ENCODE assay signal across 1 cellular context in genomic region chr7:2353650-2354172, GRCh38.
TF ChIP-seq lines count a peak whose summit lies in the region.

No MANE protein-coding gene starts in this region.

TF ChIP-seq in HepG2, 621 proteins besides CTCF, POLR2A, EP300 and RAD21 (continued from another document and continues in another):
- TF ChIP-seq, protein P1, sequence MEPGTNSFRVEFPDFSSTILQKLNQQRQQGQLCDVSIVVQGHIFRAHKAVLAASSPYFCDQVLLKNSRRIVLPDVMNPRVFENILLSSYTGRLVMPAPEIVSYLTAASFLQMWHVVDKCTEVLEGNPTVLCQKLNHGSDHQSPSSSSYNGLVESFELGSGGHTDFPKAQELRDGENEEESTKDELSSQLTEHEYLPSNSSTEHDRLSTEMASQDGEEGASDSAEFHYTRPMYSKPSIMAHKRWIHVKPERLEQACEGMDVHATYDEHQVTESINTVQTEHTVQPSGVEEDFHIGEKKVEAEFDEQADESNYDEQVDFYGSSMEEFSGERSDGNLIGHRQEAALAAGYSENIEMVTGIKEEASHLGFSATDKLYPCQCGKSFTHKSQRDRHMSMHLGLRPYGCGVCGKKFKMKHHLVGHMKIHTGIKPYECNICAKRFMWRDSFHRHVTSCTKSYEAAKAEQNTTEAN (CRISPR knock-in tag; conservative IDR thresholded peaks at IDR 0.05): peak; percentile 83
- TF ChIP-seq NCOR1 (IDR thresholded peaks at IDR 0.05; ENCODE audit: borderline replicate concordance, low read length): no peak
- TF ChIP-seq KDM5B (CRISPR knock-in tag; IDR thresholded peaks at IDR 0.05; ENCODE audit: borderline replicate concordance): peak; percentile 68; the same call in 1 of the 2 replicates
- TF ChIP-seq CENPX (CRISPR knock-in tag; IDR thresholded peaks at IDR 0.05): no peak
- TF ChIP-seq, protein P2, sequence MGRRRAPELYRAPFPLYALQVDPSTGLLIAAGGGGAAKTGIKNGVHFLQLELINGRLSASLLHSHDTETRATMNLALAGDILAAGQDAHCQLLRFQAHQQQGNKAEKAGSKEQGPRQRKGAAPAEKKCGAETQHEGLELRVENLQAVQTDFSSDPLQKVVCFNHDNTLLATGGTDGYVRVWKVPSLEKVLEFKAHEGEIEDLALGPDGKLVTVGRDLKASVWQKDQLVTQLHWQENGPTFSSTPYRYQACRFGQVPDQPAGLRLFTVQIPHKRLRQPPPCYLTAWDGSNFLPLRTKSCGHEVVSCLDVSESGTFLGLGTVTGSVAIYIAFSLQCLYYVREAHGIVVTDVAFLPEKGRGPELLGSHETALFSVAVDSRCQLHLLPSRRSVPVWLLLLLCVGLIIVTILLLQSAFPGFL (CRISPR knock-in tag; IDR thresholded peaks at IDR 0.05): no peak
- peak; percentile 88 for TF ChIP-seq ZNF253 (CRISPR knock-in tag; IDR thresholded peaks at IDR 0.05; ENCODE audit: borderline replicate concordance)
- TF ChIP-seq FOXP1 (IDR thresholded peaks at IDR 0.05): no peak
- TF ChIP-seq FOXP1 (CRISPR knock-in tag; IDR thresholded peaks at IDR 0.05): no peak
- no peak for TF ChIP-seq HNRNPH1 (optimal IDR thresholded peaks at IDR 0.05; ENCODE audit: low read depth, low read length)
- no peak for TF ChIP-seq ZNF567 (CRISPR knock-in tag; IDR thresholded peaks at IDR 0.05; ENCODE audit: borderline replicate concordance)
- TF ChIP-seq, protein P3, sequence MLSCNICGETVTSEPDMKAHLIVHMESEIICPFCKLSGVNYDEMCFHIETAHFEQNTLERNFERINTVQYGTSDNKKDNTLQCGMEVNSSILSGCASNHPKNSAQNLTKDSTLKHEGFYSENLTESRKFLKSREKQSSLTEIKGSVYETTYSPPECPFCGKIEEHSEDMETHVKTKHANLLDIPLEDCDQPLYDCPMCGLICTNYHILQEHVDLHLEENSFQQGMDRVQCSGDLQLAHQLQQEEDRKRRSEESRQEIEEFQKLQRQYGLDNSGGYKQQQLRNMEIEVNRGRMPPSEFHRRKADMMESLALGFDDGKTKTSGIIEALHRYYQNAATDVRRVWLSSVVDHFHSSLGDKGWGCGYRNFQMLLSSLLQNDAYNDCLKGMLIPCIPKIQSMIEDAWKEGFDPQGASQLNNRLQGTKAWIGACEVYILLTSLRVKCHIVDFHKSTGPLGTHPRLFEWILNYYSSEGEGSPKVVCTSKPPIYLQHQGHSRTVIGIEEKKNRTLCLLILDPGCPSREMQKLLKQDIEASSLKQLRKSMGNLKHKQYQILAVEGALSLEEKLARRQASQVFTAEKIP (CRISPR knock-in tag; IDR thresholded peaks at IDR 0.05; ENCODE audit: borderline replicate concordance): no peak
- peak; percentile 86; the same call in 1 of the 2 replicates for TF ChIP-seq LBX2 (CRISPR knock-in tag; IDR thresholded peaks at IDR 0.05; ENCODE audit: borderline replicate concordance)
- peak; percentile 96 for TF ChIP-seq NKX3-1 (CRISPR knock-in tag; IDR thresholded peaks at IDR 0.05)
- no peak for TF ChIP-seq NBN (conservative IDR thresholded peaks at IDR 0.05)
- peak; percentile 53; the same call in 1 of the 2 replicates for TF ChIP-seq TEF (CRISPR knock-in tag; IDR thresholded peaks at IDR 0.05)
- TF ChIP-seq SOX13 (IDR thresholded peaks at IDR 0.05): no peak
- no peak; a peak in 1 of 4 replicates for TF ChIP-seq SOX13 (CRISPR knock-in tag; conservative IDR thresholded peaks at IDR 0.05 in 1 of 2, IDR thresholded peaks at IDR 0.05 in 1 of 2)
- TF ChIP-seq RNF2 (conservative IDR thresholded peaks at IDR 0.05; ENCODE audit: low read depth): peak; percentile 99
- TF ChIP-seq ZNF891 (CRISPR knock-in tag; IDR thresholded peaks at IDR 0.05): peak; percentile 62; the same call in 1 of the 2 replicates
- no peak for TF ChIP-seq SMAD1 (CRISPR knock-in tag; IDR thresholded peaks at IDR 0.05; ENCODE audit: borderline replicate concordance, low read depth)
- TF ChIP-seq MZF1 (CRISPR knock-in tag; IDR thresholded peaks at IDR 0.05; ENCODE audit: borderline replicate concordance): no peak
- TF ChIP-seq PAX8 (CRISPR knock-in tag; IDR thresholded peaks at IDR 0.05; ENCODE audit: borderline replicate concordance): no peak
- TF ChIP-seq THAP11 (CRISPR knock-in tag; IDR thresholded peaks at IDR 0.05): 0 out of 2 replicates have a peak, but pooled peaks have one; percentile 8
- peak; percentile 81; the same call in 1 of the 2 replicates for TF ChIP-seq ZSCAN20 (CRISPR knock-in tag; IDR thresholded peaks at IDR 0.05; ENCODE audit: borderline replicate concordance)
- peak; percentile 91 for TF ChIP-seq ZNF280B (CRISPR knock-in tag; IDR thresholded peaks at IDR 0.05; ENCODE audit: borderline replicate concordance)
- TF ChIP-seq ZNF607 (CRISPR knock-in tag; IDR thresholded peaks at IDR 0.05; ENCODE audit: borderline replicate concordance): peak; percentile 88; the same call in 1 of the 2 replicates
- TF ChIP-seq, protein P4, sequence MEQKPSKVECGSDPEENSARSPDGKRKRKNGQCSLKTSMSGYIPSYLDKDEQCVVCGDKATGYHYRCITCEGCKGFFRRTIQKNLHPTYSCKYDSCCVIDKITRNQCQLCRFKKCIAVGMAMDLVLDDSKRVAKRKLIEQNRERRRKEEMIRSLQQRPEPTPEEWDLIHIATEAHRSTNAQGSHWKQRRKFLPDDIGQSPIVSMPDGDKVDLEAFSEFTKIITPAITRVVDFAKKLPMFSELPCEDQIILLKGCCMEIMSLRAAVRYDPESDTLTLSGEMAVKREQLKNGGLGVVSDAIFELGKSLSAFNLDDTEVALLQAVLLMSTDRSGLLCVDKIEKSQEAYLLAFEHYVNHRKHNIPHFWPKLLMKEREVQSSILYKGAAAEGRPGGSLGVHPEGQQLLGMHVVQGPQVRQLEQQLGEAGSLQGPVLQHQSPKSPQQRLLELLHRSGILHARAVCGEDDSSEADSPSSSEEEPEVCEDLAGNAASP (CRISPR knock-in tag; IDR thresholded peaks at IDR 0.05; ENCODE audit: borderline replicate concordance): peak; percentile 50; the same call in 1 of the 2 replicates
- TF ChIP-seq TAF1 (CRISPR knock-in tag; IDR thresholded peaks at IDR 0.05): peak; percentile 80
- no peak for TF ChIP-seq FUBP1 (CRISPR knock-in tag; IDR thresholded peaks at IDR 0.05; ENCODE audit: borderline replicate concordance)
- no peak for TF ChIP-seq ZNF841 (CRISPR knock-in tag; IDR thresholded peaks at IDR 0.05; ENCODE audit: borderline replicate concordance)
- TF ChIP-seq IRX3 (CRISPR knock-in tag; IDR thresholded peaks at IDR 0.05; ENCODE audit: borderline replicate concordance, low read depth): peak; percentile 92
- TF ChIP-seq ATF7 (IDR thresholded peaks at IDR 0.05): no peak
- peak; percentile 66; the same call in 1 of the 2 replicates for TF ChIP-seq ATF7 (CRISPR knock-in tag; IDR thresholded peaks at IDR 0.05)
- TF ChIP-seq HMGXB4 (CRISPR knock-in tag; IDR thresholded peaks at IDR 0.05; ENCODE audit: borderline replicate concordance in 1 of 2, low read depth in 1 of 2): peak in 1 of 2 experiments; percentile 90
- peak; percentile 71 for TF ChIP-seq ZNF335 (CRISPR knock-in tag; IDR thresholded peaks at IDR 0.05)
- 0 out of 2 replicates have a peak, but pooled peaks have one; percentile 81 for TF ChIP-seq ZIK1 (CRISPR knock-in tag; IDR thresholded peaks at IDR 0.05; ENCODE audit: borderline replicate concordance, low read depth)
- TF ChIP-seq, protein P5, sequence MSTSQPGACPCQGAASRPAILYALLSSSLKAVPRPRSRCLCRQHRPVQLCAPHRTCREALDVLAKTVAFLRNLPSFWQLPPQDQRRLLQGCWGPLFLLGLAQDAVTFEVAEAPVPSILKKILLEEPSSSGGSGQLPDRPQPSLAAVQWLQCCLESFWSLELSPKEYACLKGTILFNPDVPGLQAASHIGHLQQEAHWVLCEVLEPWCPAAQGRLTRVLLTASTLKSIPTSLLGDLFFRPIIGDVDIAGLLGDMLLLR (CRISPR knock-in tag; IDR thresholded peaks at IDR 0.05): peak; percentile 93; the same call in 1 of the 2 replicates
- peak; percentile 90; the same call in 1 of the 2 replicates for TF ChIP-seq ZFYVE20 (CRISPR knock-in tag; IDR thresholded peaks at IDR 0.05; ENCODE audit: borderline replicate concordance, low read depth)
- TF ChIP-seq, protein P6, sequence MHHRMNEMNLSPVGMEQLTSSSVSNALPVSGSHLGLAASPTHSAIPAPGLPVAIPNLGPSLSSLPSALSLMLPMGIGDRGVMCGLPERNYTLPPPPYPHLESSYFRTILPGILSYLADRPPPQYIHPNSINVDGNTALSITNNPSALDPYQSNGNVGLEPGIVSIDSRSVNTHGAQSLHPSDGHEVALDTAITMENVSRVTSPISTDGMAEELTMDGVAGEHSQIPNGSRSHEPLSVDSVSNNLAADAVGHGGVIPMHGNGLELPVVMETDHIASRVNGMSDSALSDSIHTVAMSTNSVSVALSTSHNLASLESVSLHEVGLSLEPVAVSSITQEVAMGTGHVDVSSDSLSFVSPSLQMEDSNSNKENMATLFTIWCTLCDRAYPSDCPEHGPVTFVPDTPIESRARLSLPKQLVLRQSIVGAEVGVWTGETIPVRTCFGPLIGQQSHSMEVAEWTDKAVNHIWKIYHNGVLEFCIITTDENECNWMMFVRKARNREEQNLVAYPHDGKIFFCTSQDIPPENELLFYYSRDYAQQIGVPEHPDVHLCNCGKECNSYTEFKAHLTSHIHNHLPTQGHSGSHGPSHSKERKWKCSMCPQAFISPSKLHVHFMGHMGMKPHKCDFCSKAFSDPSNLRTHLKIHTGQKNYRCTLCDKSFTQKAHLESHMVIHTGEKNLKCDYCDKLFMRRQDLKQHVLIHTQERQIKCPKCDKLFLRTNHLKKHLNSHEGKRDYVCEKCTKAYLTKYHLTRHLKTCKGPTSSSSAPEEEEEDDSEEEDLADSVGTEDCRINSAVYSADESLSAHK (CRISPR knock-in tag; IDR thresholded peaks at IDR 0.05; ENCODE audit: borderline replicate concordance): peak; percentile 46; the same call in 1 of the 2 replicates
- TF ChIP-seq, protein P7, sequence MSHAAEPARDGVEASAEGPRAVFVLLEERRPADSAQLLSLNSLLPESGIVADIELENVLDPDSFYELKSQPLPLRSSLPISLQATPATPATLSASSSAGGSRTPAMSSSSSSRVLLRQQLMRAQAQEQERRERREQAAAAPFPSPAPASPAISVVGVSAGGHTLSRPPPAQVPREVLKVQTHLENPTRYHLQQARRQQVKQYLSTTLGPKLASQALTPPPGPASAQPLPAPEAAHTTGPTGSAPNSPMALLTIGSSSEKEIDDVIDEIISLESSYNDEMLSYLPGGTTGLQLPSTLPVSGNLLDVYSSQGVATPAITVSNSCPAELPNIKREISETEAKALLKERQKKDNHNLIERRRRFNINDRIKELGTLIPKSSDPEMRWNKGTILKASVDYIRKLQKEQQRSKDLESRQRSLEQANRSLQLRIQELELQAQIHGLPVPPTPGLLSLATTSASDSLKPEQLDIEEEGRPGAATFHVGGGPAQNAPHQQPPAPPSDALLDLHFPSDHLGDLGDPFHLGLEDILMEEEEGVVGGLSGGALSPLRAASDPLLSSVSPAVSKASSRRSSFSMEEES (CRISPR knock-in tag; IDR thresholded peaks at IDR 0.05): peak; percentile 95
- TF ChIP-seq JUN (CRISPR knock-in tag; IDR thresholded peaks at IDR 0.05): no peak
- TF ChIP-seq ASH2L (IDR thresholded peaks at IDR 0.05; ENCODE audit: insufficient read length, low read depth, low read length): no peak
- no peak for TF ChIP-seq SRF (IDR thresholded peaks at IDR 0.05; ENCODE audit: low read depth, low read length)
- TF ChIP-seq ZFP37 (CRISPR knock-in tag; IDR thresholded peaks at IDR 0.05; ENCODE audit: borderline replicate concordance): peak; percentile 71; the same call in 1 of the 2 replicates
- peak; percentile 68; the same call in 1 of the 2 replicates for TF ChIP-seq ZNF83 (CRISPR knock-in tag; IDR thresholded peaks at IDR 0.05; ENCODE audit: borderline replicate concordance)
- no peak for TF ChIP-seq ZBTB7B (CRISPR knock-in tag; IDR thresholded peaks at IDR 0.05)
- peak; percentile 84 for TF ChIP-seq ERF (CRISPR knock-in tag; IDR thresholded peaks at IDR 0.05)
